In genomic region chr3:194046995-194047681, GRCh38 we compare ENCODE assay signal across 8 cellular contexts.
DNase-seq lines count a peak whose midpoint lies in the region; ATAC-seq and TF ChIP-seq lines count a peak whose summit lies in the region.

No MANE protein-coding gene starts in this region.

- no peak overlapping the region for H2AFZ ChIP-seq in smooth muscle cell (ENCODE audit: low read depth)

- H3K36me3 Mint-ChIP-seq in endothelial cell (ENCODE audit: low read depth, unreplicated experiment), result no peaks in the 10 kb centered on the region
- peaks cover 2% of the 10 kb centered on the region for H3K36me3 Mint-ChIP-seq in activated naive CD4-positive, alpha-beta T cell treated with anti-CD3 and anti-CD28 coated beads for 36 hours (ENCODE audit: low read depth)

- H3K9ac ChIP-seq in smooth muscle cell (ENCODE audit: low read depth), result no peak overlapping the region

- peak overlapping the region; percentile 48 for H3K27ac ChIP-seq in psoas muscle
- H3K27ac ChIP-seq in smooth muscle cell (ENCODE audit: low read depth), result no peak overlapping the region

- no peak overlapping the region for H3K4me3 Mint-ChIP-seq in endothelial cell (ENCODE audit: unreplicated experiment)
- H3K4me3 Mint-ChIP-seq in activated naive CD4-positive, alpha-beta T cell treated with anti-CD3 and anti-CD28 coated beads for 36 hours, result no peak overlapping the region

- H3K9me3 ChIP-seq in psoas muscle (peaks cover 13% of the 10 kb centered on the region), MG63 (peaks cover 13% of the 10 kb centered on the region), smooth muscle cell (replicated peaks; ENCODE audit: low read depth) (no peaks in the 10 kb centered on the region)

- no peaks in the 10 kb centered on the region for H4K20me1 ChIP-seq in smooth muscle cell (ENCODE audit: low read depth)

- H3K27me3 Mint-ChIP-seq in endothelial cell (ENCODE audit: unreplicated experiment), result peaks cover 5% of the 10 kb centered on the region
- no peaks in the 10 kb centered on the region for H3K27me3 Mint-ChIP-seq in activated naive CD4-positive, alpha-beta T cell treated with anti-CD3 and anti-CD28 coated beads for 36 hours (ENCODE audit: low read depth)

- H3K79me2 ChIP-seq in smooth muscle cell (ENCODE audit: low read depth), result no peaks in the 10 kb centered on the region

- H3K4me1 Mint-ChIP-seq in endothelial cell (ENCODE audit: unreplicated experiment), result peaks cover 24% of the 10 kb centered on the region
- H3K4me1 Mint-ChIP-seq in activated naive CD4-positive, alpha-beta T cell treated with anti-CD3 and anti-CD28 coated beads for 36 hours (ENCODE audit: low read depth), result peaks cover 4% of the 10 kb centered on the region

- no peaks in the 10 kb centered on the region for H3K36me3 ChIP-seq in psoas muscle (ENCODE audit: insufficient read depth in 1 of 2, low read depth in 1 of 2)
- H3K36me3 ChIP-seq in MG63, result no peaks in the 10 kb centered on the region
- H3K36me3 ChIP-seq in smooth muscle cell (ENCODE audit: low read depth), result no peaks in the 10 kb centered on the region

- TF ChIP-seq CTCF in GM13976 (IDR thresholded peaks at IDR 0.05; ENCODE audit: borderline replicate concordance, control extremely low read depth, extremely low read depth, insufficient read depth, missing control alignments), result no peak
- no peak for TF ChIP-seq CTCF in endothelial cell (IDR thresholded peaks at IDR 0.05; ENCODE audit: unreplicated experiment)
- TF ChIP-seq CTCF in psoas muscle (IDR thresholded peaks at IDR 0.05), result no peak
- TF ChIP-seq CTCF in smooth muscle cell (IDR thresholded peaks at IDR 0.05; ENCODE audit: borderline replicate concordance, insufficient read depth, poor library complexity, severe bottlenecking), result no peak

- no peak overlapping the region for H3K4me3 ChIP-seq in psoas muscle
- no peak overlapping the region for H3K4me3 ChIP-seq in MG63
- no peak overlapping the region for H3K4me3 ChIP-seq in smooth muscle cell

- ATAC-seq in psoas muscle, result peak; percentile 98 to 99 (median 98)

- DNase-seq in GM13976 (ENCODE audit: low spot score) (peak; percentile 7), NCI-H1105 (lab: John Stamatoyannopoulos, UW) (peak; percentile 83), endothelial cell (ENCODE audit: low spot score) (no peak), psoas muscle (peak; percentile 75 to 89), MG63 (no peak), smooth muscle cell (lab: John Stamatoyannopoulos, UW; ENCODE audit: unreplicated experiment) (no peak)
- no peak for DNase-seq in activated naive CD4-positive, alpha-beta T cell treated with anti-CD3 and anti-CD28 coated beads for 36 hours
- no peak for DNase-seq in stimulated activated CD4-positive, alpha-beta T cell treated with anti-CD3 and anti-CD28 coated beads, Interleukin-4, amount 100 ng/mL, for 4 hours

- H3K4me1 ChIP-seq in psoas muscle (peaks cover 8% of the 10 kb centered on the region), smooth muscle cell (ENCODE audit: low read depth) (peaks cover 7% of the 10 kb centered on the region)

- intact Hi-C loops in psoas muscle (cut with DNase I), result loop anchor here in 1 of 2 donors (5.0 kb wide), 1 partner anchor 45 kb away; no protein-coding TSS in a partner anchor
- intact Hi-C loops in activated naive CD4-positive, alpha-beta T cell treated with anti-CD3 and anti-CD28 coated beads for 36 hours (cut with micrococcal nuclease), result no loop called here

- WGBS in psoas muscle, 3 donors, result 3 to 8% (median 4%) methylated on average over 4 of the region's 4 CpGs
- WGBS in smooth muscle cell (ENCODE audit: low lambda C conversion rate), result 61% methylated on average over 4 of the region's 4 CpGs

- H3F3A ChIP-seq in smooth muscle cell (ENCODE audit: low read depth), result no peaks in the 10 kb centered on the region

- no peaks in the 10 kb centered on the region for H3K27me3 ChIP-seq in psoas muscle (ENCODE audit: insufficient read depth in 3 of 3, low read length in 2 of 3)
- no peaks in the 10 kb centered on the region for H3K27me3 ChIP-seq in MG63
- H3K27me3 ChIP-seq in smooth muscle cell (ENCODE audit: low read depth), result no peaks in the 10 kb centered on the region

- no peak overlapping the region for H3K4me2 ChIP-seq in smooth muscle cell

- peaks cover 15% of the 10 kb centered on the region for H3K9me3 Mint-ChIP-seq in endothelial cell (ENCODE audit: unreplicated experiment)
- peaks cover 20% of the 10 kb centered on the region for H3K9me3 Mint-ChIP-seq in activated naive CD4-positive, alpha-beta T cell treated with anti-CD3 and anti-CD28 coated beads for 36 hours

- in situ Hi-C loops in GM13976 (cut with MboI; ENCODE audit: low sequenced_read_pairs, unreplicated experiment), result no loop called here

- peak overlapping the region; percentile 58 for H3K27ac Mint-ChIP-seq in endothelial cell (ENCODE audit: unreplicated experiment)
- H3K27ac Mint-ChIP-seq in activated naive CD4-positive, alpha-beta T cell treated with anti-CD3 and anti-CD28 coated beads for 36 hours, result no peak overlapping the region

- CTCF ChIA-PET in activated naive CD4-positive, alpha-beta T cell treated with anti-CD3 and anti-CD28 coated beads for 36 hours (lab: Charles Lee), result interaction anchor here (1.2 kb wide), 1 partner anchor 268 kb away, joined by 3 read pairs; no protein-coding TSS in a partner anchor

Comparison
In these comparisons a context has a peak if more than half of its experiments do, and no peak if none do; other contexts are left out.
1. DNase-seq: peak in GM13976 (single experiment), NCI-H1105 (single experiment) and psoas muscle (2 of 2); none in endothelial cell (single experiment), activated naive CD4-positive, alpha-beta T cell treated with anti-CD3 and anti-CD28 coated beads for 36 hours (single experiment), MG63 (single experiment), stimulated activated CD4-positive, alpha-beta T cell treated with anti-CD3 and anti-CD28 coated beads, Interleukin-4, amount 100 ng/mL, for 4 hours (0 of 2) and smooth muscle cell (single experiment).